8 cellular contexts compared by ENCODE assay signal in genomic region chr6:72619883-72620696, GRCh38. TPM values are rescaled to one million over a fixed set of nuclear protein-coding genes. Genes with fewer than 3 reads are reported as not detected.
DNase-seq lines count a peak whose midpoint lies in the region; ATAC-seq, FAIRE-seq and TF ChIP-seq lines count a peak whose summit lies in the region.

No MANE protein-coding gene starts in this region.

- peak overlapping the region; percentile 57 for H3K27ac Mint-ChIP-seq in activated T-cell treated with anti-CD3 and anti-CD28 coated beads, Interleukin-2, amount 50 U/mL, for 72 hours

- no peak for TF ChIP-seq CTCF in pancreas (IDR thresholded peaks at IDR 0.05)
- no peak for TF ChIP-seq CTCF in transverse colon (IDR thresholded peaks at IDR 0.05)
- TF ChIP-seq CTCF in uterus (IDR thresholded peaks at IDR 0.05): no peak

- H3K27me3 Mint-ChIP-seq in activated T-cell treated with anti-CD3 and anti-CD28 coated beads, Interleukin-2, amount 50 U/mL, for 72 hours (ENCODE audit: low read depth): peaks cover 5% of the 10 kb centered on the region

- peaks cover 0 to 8% (median 4%) of the 10 kb centered on the region in 3 donors for H3K4me1 ChIP-seq in pancreas
- peaks cover 2 to 32% (median 20%) of the 10 kb centered on the region in 4 donors for H3K4me1 ChIP-seq in transverse colon
- H3K4me1 ChIP-seq in uterus: peaks cover 0 to 17% of the 10 kb centered on the region in 2 donors

- H3K27me3 ChIP-seq in pancreas: peaks cover 0 to under 1% (median 0%) of the 10 kb centered on the region in 4 donors
- peaks cover 57% of the 10 kb centered on the region for H3K27me3 ChIP-seq in transverse colon
- peaks cover 0 to 14% of the 10 kb centered on the region in 2 donors for H3K27me3 ChIP-seq in uterus

- peaks cover 61% of the 10 kb centered on the region for H3K4me1 Mint-ChIP-seq in activated T-cell treated with anti-CD3 and anti-CD28 coated beads, Interleukin-2, amount 50 U/mL, for 72 hours (ENCODE audit: low read depth)

- intact Hi-C loops in pancreas (cut with DNase I) (loop anchor here in 1 of 3 donors (5.0 to 10.0 kb wide), 2 partner anchors 425 to 507 kb away; no protein-coding TSS in a partner anchor), transverse colon (cut with DNase I; ENCODE audit: low total_unique reads) (no loop called here), uterus (cut with DNase I; ENCODE audit: low total_unique reads) (no loop called here)

- ATAC-seq in GM18519 (IDR thresholded peaks at IDR 0.05; ENCODE audit: low FRiP score, unreplicated experiment) (peak; percentile 57), HG02759 (IDR thresholded peaks at IDR 0.05; ENCODE audit: unreplicated experiment) (peak; percentile 66), pancreas (peak; percentile 30 to 70 (median 56))
- peak; percentile 72 to 75 for ATAC-seq in activated T-cell treated with anti-CD3 and anti-CD28 coated beads, Interleukin-2, amount 50 U/mL, for 72 hours (replicated peaks in 1 of 2)

- no peak for FAIRE-seq in pancreas (lab: Jason Lieb, UNC)

- H3K36me3 ChIP-seq in pancreas: no peaks in the 10 kb centered on the region
- no peaks in the 10 kb centered on the region for H3K36me3 ChIP-seq in transverse colon
- no peaks in the 10 kb centered on the region for H3K36me3 ChIP-seq in uterus

- no peak for TF ChIP-seq EP300 in transverse colon (IDR thresholded peaks at IDR 0.05; ENCODE audit: low read depth)

- no peaks in the 10 kb centered on the region for H3K36me3 Mint-ChIP-seq in activated T-cell treated with anti-CD3 and anti-CD28 coated beads, Interleukin-2, amount 50 U/mL, for 72 hours (ENCODE audit: insufficient read depth in 2 of 2)

- peak overlapping the region; percentile 94 to 100 for H3K4me3 Mint-ChIP-seq in activated T-cell treated with anti-CD3 and anti-CD28 coated beads, Interleukin-2, amount 50 U/mL, for 72 hours

- DNase-seq in NOMO-1 treated with dmso at 0.1 percent for 144 hours (lab: John Stamatoyannopoulos, UW; ENCODE audit: unreplicated experiment) (peak; percentile 52), foreskin melanocyte (peak; percentile 22), pancreas (peak in 5 of 6 donors; percentile 25 to 59 (median 31)), transverse colon (peak; percentile 41), uterus (no peak)
- DNase-seq in activated T-cell treated with anti-CD3 and anti-CD28 coated beads, Interleukin-2, amount 50 U/mL, for 72 hours: peak; percentile 82 to 92

- no peak for TF ChIP-seq POLR2A in transverse colon (IDR thresholded peaks at IDR 0.05)
- no peak for TF ChIP-seq POLR2A in uterus (IDR thresholded peaks at IDR 0.05)

- H3K9me3 ChIP-seq in pancreas: no peaks in the 10 kb centered on the region
- H3K9me3 ChIP-seq in transverse colon: no peaks in the 10 kb centered on the region
- H3K9me3 ChIP-seq in uterus: no peaks in the 10 kb centered on the region

- H3K27ac ChIP-seq in pancreas: no peak overlapping the region
- peak overlapping the region in 2 of 4 donors; percentile 12 to 20 for H3K27ac ChIP-seq in transverse colon
- no peak overlapping the region for H3K27ac ChIP-seq in uterus

- no peaks in the 10 kb centered on the region for H3K9me3 Mint-ChIP-seq in activated T-cell treated with anti-CD3 and anti-CD28 coated beads, Interleukin-2, amount 50 U/mL, for 72 hours

- WGBS in pancreas, 2 donors: 18 to 20% methylated on average over 31 of the region's 31 CpGs
- WGBS in transverse colon (ENCODE audit: low coverage in 1 of 2), 2 donors: 7 to 9% methylated on average over 13 to 31 of the region's 31 CpGs

- in situ Hi-C loops in transverse colon (cut with MboI; ENCODE audit: low pct_ligation_motif_present in 1 of 4, low pct_unique_long_range_greater_than_20kb in 1 of 4, low sequenced_read_pairs in 3 of 4): loop anchor here in 2 of 4 donors (25.0 kb wide), 2 partner anchors 492 to 517 kb away; no protein-coding TSS in a partner anchor

- H3K4me3 ChIP-seq in pancreas (peak overlapping the region in 2 of 4 donors; percentile 41 to 58), transverse colon (peak overlapping the region in 2 of 4 donors; percentile 4 to 53), uterus (peak overlapping the region in 1 of 2 donors; percentile 7)

RNA-seq across cellular contexts. Expression of gene KCNQ5, which starts 1.8 kb away (rescaled TPM):
- 1 to 10 TPM; 6.1 to 9.8 TPM for total RNA-seq in activated T-cell treated with anti-CD3 and anti-CD28 coated beads, Interleukin-2, amount 50 U/mL, for 72 hours
- total RNA-seq in pancreas: 1 to 10 TPM in 1 of 6 donors, under 1 TPM in 5; 0.03 to 1.1 (median 0.26) TPM
- under 1 TPM; 0.04 to 0.07 TPM for polyA plus RNA-seq in pancreas
- total RNA-seq in transverse colon: 1 to 10 TPM in 1 of 4 donors, under 1 TPM in 2, not detected in 1; 0.14 to 1.2 (median 0.48) TPM
- total RNA-seq in uterus: 1 to 10 TPM in 1 of 4 donors, under 1 TPM in 1, not detected in 2; 0.34 to 2.4 TPM

Comparison
In these comparisons a context has a peak if more than half of its experiments do, and no peak if none do; other contexts are left out.
1. DNase-seq: peak in NOMO-1 treated with dmso at 0.1 percent for 144 hours (single experiment), activated T-cell treated with anti-CD3 and anti-CD28 coated beads, Interleukin-2, amount 50 U/mL, for 72 hours (2 of 2), foreskin melanocyte (single experiment), pancreas (5 of 6) and transverse colon (single experiment); none in uterus (0 of 2).
2. Peak in every context shown above with its lines, with median percentiles within 50 percentile points of each other: ATAC-seq.